Comparison of ENCODE assay signal across 18 cellular contexts in the genomic region with DNA sequence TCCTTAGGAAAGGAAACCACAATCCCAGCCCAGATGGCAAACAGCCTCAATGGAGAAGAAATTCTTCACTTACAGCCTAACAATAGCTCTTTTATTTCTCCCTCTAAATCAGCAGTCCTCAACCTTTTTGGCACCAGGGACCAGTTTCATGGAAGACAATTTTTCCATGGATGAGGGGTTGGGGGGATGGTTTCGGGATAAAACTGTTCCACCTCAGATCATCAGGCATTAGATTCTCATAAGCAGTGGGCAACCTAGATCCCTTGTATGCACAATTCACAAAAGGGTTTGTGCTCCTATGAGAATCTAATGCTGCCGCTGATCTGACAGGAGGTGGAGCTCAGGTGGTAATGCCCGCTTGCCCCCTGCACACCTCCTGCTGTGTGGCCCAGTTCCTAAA. TPM values are rescaled to one million over a fixed set of nuclear protein-coding genes. Genes with fewer than 3 reads are reported as not detected.
"Had no signal": no experiment of that assay in that cellular context is flagged by ENCODE, and none has a peak within 500 bp of the region (broad histone marks: within the 10 kb centered on the region; RNA-seq: fewer than 3 reads in every experiment).

No MANE protein-coding gene starts in this region.

RNA-seq across cellular contexts. Expression of gene LRRC2, which starts 17.5 kb away (rescaled TPM):
- polyA plus RNA-seq: naive thymus-derived CD8-positive, alpha-beta T cell had no signal

RNA-seq across cellular contexts. Expression of gene RTP3, which starts 50.8 kb away (rescaled TPM):
- total RNA-seq: kidney epithelial cell; left ventricle myocardium inferior; lower leg skin; lung; mucosa of gallbladder; naive thymus-derived CD8-positive, alpha-beta T cell; neural crest cell; osteoblast; posterior vena cava; pulmonary artery endothelial cell; renal cortical epithelial cell; right atrium auricular region; smooth muscle cell; temporal lobe; tibial nerve; upper lobe of left lung; urinary bladder; vagina had no signal
- polyA plus RNA-seq: lung; naive thymus-derived CD8-positive, alpha-beta T cell; urinary bladder had no signal
